In the genomic region with DNA sequence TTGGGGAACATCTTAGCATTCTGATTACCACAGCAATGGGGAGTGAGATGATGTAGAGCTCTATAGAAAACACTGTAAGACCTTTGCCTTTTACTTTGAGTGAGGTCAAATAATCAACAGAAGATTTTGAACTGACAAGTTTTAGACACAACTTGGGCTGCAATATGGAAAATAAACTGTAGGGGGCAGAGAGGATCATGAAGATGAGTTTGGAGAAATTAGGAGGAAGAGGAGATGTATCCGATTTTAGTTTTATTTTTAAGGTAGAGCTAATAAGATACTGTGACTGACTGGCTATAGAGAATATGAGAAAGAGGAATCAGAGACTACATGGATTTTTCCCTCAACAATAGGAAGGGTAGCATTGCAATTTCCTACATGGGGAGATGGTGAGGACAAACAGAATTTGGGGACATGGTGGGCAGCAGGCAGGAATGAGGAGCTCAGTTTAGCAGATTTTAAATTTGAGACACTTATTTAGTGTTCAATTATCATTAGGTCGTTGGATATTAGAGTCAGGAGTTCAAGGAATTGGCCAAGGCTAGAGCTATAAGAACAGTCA, we compare ENCODE assay signal across 10 cellular contexts.
DNase-seq lines count a peak whose midpoint lies in the region; ATAC-seq and TF ChIP-seq lines count a peak whose summit lies in the region.
"Had no signal": no experiment of that assay in that cellular context is flagged by ENCODE, and none has a peak within 500 bp of the region (broad histone marks: within the 10 kb centered on the region; RNA-seq: fewer than 3 reads in every experiment).

No MANE protein-coding gene starts in this region.

- ATAC-seq in WTC11 (peak; percentile 53; the same call in 1 of the 2 replicates), HG02642 (IDR thresholded peaks at IDR 0.05; ENCODE audit: poor library complexity, unreplicated experiment) (no peak)

- CTCF ChIA-PET in WTC11 (lab: Charles Lee): interaction anchor here (0.6 to 1.3 kb wide), 7 partner anchors 11 to 1589 kb away, joined by 3 to 6 read pairs (median 3); no protein-coding TSS in a partner anchor

- peak; percentile 76 for TF ChIP-seq CTCF in CD14-positive monocyte (IDR thresholded peaks at IDR 0.05)
- peak; percentile 15 for TF ChIP-seq CTCF in GM13976 (IDR thresholded peaks at IDR 0.05; ENCODE audit: borderline replicate concordance, control extremely low read depth, extremely low read depth, insufficient read depth, missing control alignments)
- TF ChIP-seq CTCF in WTC11 (IDR thresholded peaks at IDR 0.05): peak; percentile 52; the same call in 1 of the 2 replicates
- peak; percentile 42 for TF ChIP-seq CTCF in liver (IDR thresholded peaks at IDR 0.05; ENCODE audit: low read depth, low read length, missing input control)

- H3K9me3 Mint-ChIP-seq in CD14-positive monocyte (no peaks in the 10 kb centered on the region), WTC11 (no peaks in the 10 kb centered on the region)
- no peaks in the 10 kb centered on the region for H3K9me3 Mint-ChIP-seq in T-helper 2 cell treated with Interferon-gamma antibody and Interleukin-4, amounts not matched to agents 5 μg/mL and 100 μg/mL, for 36 hours

- WGBS in liver: 6% methylated on average over 2 of the region's 2 CpGs

- peaks cover 0 to 4% (median 0%) of the 10 kb centered on the region in 4 donors for H3K27me3 ChIP-seq in liver (ENCODE audit: control insufficient read depth in 4 of 4, insufficient read depth in 4 of 4, low read length in 3 of 4)

- no peaks in the 10 kb centered on the region for H3K27me3 Mint-ChIP-seq in CD14-positive monocyte (ENCODE audit: low read depth in 3 of 3)
- no peaks in the 10 kb centered on the region for H3K27me3 Mint-ChIP-seq in WTC11 (ENCODE audit: low read depth)
- H3K27me3 Mint-ChIP-seq in T-helper 2 cell treated with Interferon-gamma antibody and Interleukin-4, amounts not matched to agents 5 μg/mL and 100 μg/mL, for 36 hours (ENCODE audit: low read depth): no peaks in the 10 kb centered on the region

- H3K4me1 ChIP-seq in liver (ENCODE audit: control insufficient read depth in 4 of 4, insufficient read depth in 4 of 4, low read length in 3 of 4): no peaks in the 10 kb centered on the region

- H3K4me3 Mint-ChIP-seq in CD14-positive monocyte (no peak overlapping the region), WTC11 (no peak overlapping the region)
- H3K4me3 Mint-ChIP-seq in T-helper 2 cell treated with Interferon-gamma antibody and Interleukin-4, amounts not matched to agents 5 μg/mL and 100 μg/mL, for 36 hours: no peak overlapping the region

- H3K9me3 ChIP-seq in liver (ENCODE audit: control insufficient read depth in 4 of 4, low read length in 3 of 4): no peaks in the 10 kb centered on the region

- DNase-seq in CD14-positive monocyte (ENCODE audit: low spot score): no peak
- no peak for DNase-seq in GM13976 (ENCODE audit: low spot score)
- no peak for DNase-seq in WTC11 (ENCODE audit: low spot score)
- no peak for DNase-seq in NCI-H1048 (lab: John Stamatoyannopoulos, UW)
- DNase-seq in T-helper 2 cell treated with Interferon-gamma antibody and Interleukin-4, amounts not matched to agents 5 μg/mL and 100 μg/mL, for 36 hours (ENCODE audit: low spot score): no peak
- no peak for DNase-seq in superior temporal gyrus (ENCODE audit: extremely low spot score)
- DNase-seq: NCI-H774 had no signal

- in situ Hi-C loops in GM13976 (cut with MboI; ENCODE audit: low sequenced_read_pairs, unreplicated experiment): no loop called here

- no peak overlapping the region for H3K9ac ChIP-seq in liver (ENCODE audit: low read depth in 1 of 2, low read length in 2 of 2)

- H3K36me3 ChIP-seq in liver (ENCODE audit: control insufficient read depth in 4 of 4, insufficient read depth in 3 of 4, low read depth in 1 of 4, low read length in 3 of 4): no peaks in the 10 kb centered on the region

- no peak overlapping the region for H3K4me3 ChIP-seq in liver (ENCODE audit: low read depth in 1 of 3, low read length in 3 of 3)
- H3K4me3 ChIP-seq: skin epidermis had no signal

- POLR2A ChIA-PET in WTC11 (lab: Charles Lee): interaction anchor here (0.6 kb wide), 1 partner anchor 319 kb away, joined by 4 read pairs; no protein-coding TSS in a partner anchor

- H3K36me3 Mint-ChIP-seq in CD14-positive monocyte (no peaks in the 10 kb centered on the region), WTC11 (no peaks in the 10 kb centered on the region)
- peaks cover 8% of the 10 kb centered on the region for H3K36me3 Mint-ChIP-seq in T-helper 2 cell treated with Interferon-gamma antibody and Interleukin-4, amounts not matched to agents 5 μg/mL and 100 μg/mL, for 36 hours (ENCODE audit: low read depth)

- no peak overlapping the region for H3K27ac ChIP-seq in liver (ENCODE audit: low read depth in 1 of 2, low read length in 2 of 2)
- H3K27ac ChIP-seq: skin epidermis had no signal

- H3K4me1 Mint-ChIP-seq in CD14-positive monocyte: no peaks in the 10 kb centered on the region
- H3K4me1 Mint-ChIP-seq in WTC11: no peaks in the 10 kb centered on the region
- H3K4me1 Mint-ChIP-seq in T-helper 2 cell treated with Interferon-gamma antibody and Interleukin-4, amounts not matched to agents 5 μg/mL and 100 μg/mL, for 36 hours (ENCODE audit: low read depth): peaks cover 15% of the 10 kb centered on the region

- H3K27ac Mint-ChIP-seq in CD14-positive monocyte (no peak overlapping the region), WTC11 (no peak overlapping the region)
- H3K27ac Mint-ChIP-seq in T-helper 2 cell treated with Interferon-gamma antibody and Interleukin-4, amounts not matched to agents 5 μg/mL and 100 μg/mL, for 36 hours: no peak overlapping the region

- TF ChIP-seq RAD21 in liver (IDR thresholded peaks at IDR 0.05): peak; percentile 51 to 71

- intact Hi-C loops in CD14-positive monocyte (cut with micrococcal nuclease): no loop called here

TF ChIP-seq in WTC11, 78 proteins besides CTCF, POLR2A, EP300 and RAD21:
- no peak for TF ChIP-seq KAT7 (CRISPR knock-in tag; IDR thresholded peaks at IDR 0.05; ENCODE audit: borderline replicate concordance)

TF ChIP-seq in liver, 16 proteins besides CTCF, POLR2A, EP300 and RAD21:
- TF ChIP-seq NR2F2 (IDR thresholded peaks at IDR 0.05): no peak
- no peak for TF ChIP-seq REST (IDR thresholded peaks at IDR 0.05)
- no peak for TF ChIP-seq JUND (IDR thresholded peaks at IDR 0.05)
- no peak for TF ChIP-seq FOXA1 (IDR thresholded peaks at IDR 0.05)
- no peak for TF ChIP-seq HNF4A (conservative IDR thresholded peaks at IDR 0.05)
- no peak for TF ChIP-seq ZBTB33 (IDR thresholded peaks at IDR 0.05)
- no peak for TF ChIP-seq TAF1 (conservative IDR thresholded peaks at IDR 0.05)
- no peak for TF ChIP-seq YY1 (IDR thresholded peaks at IDR 0.05)
- no peak for TF ChIP-seq GABPA (IDR thresholded peaks at IDR 0.05 in 1 of 2, conservative IDR thresholded peaks at IDR 0.05 in 1 of 2)
- TF ChIP-seq RXRA (IDR thresholded peaks at IDR 0.05): no peak
- TF ChIP-seq, protein P1, sequence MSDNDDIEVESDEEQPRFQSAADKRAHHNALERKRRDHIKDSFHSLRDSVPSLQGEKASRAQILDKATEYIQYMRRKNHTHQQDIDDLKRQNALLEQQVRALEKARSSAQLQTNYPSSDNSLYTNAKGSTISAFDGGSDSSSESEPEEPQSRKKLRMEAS (IDR thresholded peaks at IDR 0.05): no peak
- TF ChIP-seq FOXA2 (IDR thresholded peaks at IDR 0.05): no peak
- TF ChIP-seq, protein P2, sequence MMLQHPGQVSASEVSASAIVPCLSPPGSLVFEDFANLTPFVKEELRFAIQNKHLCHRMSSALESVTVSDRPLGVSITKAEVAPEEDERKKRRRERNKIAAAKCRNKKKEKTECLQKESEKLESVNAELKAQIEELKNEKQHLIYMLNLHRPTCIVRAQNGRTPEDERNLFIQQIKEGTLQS (IDR thresholded peaks at IDR 0.05): no peak
- no peak for TF ChIP-seq SP1 (IDR thresholded peaks at IDR 0.05)
- TF ChIP-seq HNF4G (IDR thresholded peaks at IDR 0.05): no peak
- TF ChIP-seq EGR1 (IDR thresholded peaks at IDR 0.05; ENCODE audit: low read depth in 2 of 2): no peak

Comparison
In these comparisons a context has a peak if more than half of its experiments do, and no peak if none do; other contexts are left out.
1. CTCF ChIP-seq: peak in every context shown above with its lines; median percentile 76 in CD14-positive monocyte; 52 in WTC11; 42 in liver; 15 in GM13976.